In the genomic region with DNA sequence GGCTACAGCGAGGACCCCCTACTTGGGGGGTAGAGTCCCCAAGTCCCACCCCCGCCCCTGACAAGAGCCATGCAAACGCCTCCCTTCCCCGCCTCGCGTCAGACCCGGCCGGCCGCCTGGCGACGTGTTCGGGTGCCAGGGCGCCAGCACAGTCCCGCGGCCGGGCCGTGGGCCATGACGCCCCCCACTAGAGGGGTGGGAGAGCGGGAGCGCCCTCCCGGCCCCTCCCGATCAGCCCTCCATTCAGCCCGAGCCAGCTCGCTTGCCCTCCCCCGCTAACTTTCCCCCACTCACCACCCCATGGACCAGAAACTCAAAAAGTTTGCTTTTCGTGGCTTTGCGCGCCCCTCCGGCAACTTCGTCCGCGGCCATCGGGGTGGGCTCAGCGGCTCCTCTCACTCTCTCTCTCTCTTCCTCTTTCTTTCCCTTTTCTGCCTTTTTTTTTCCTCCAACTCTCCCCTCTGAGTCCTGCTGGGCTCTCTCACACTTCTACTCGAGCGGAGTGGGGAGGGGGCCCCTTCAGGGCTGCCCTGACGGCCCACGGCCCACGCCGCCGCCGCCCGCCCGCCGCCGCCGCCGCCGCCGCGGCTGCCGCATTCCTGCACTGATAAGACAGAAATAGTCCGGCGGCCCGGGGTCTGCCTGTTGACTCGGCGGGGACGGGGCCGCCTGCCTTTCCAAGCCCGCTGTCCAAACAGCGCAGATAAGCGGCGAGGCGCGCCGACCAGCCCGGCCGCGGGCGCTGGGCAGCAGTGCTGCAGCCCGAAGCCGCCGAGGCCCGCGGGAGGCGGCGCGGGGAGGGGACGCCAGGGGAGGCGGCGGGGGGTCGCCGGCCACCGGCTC, we compare ENCODE assay signal across 8 cellular contexts. TPM values are rescaled to one million over a fixed set of nuclear protein-coding genes. Genes with fewer than 3 reads are reported as not detected.
DNase-seq lines count a peak whose midpoint lies in the region; ATAC-seq and TF ChIP-seq lines count a peak whose summit lies in the region.

A gene (minus strand): TSS at position 504 of the 843 bp plus-strand sequence. CDS start 132 bp downstream, at position 372.

- intact Hi-C loops in A673 (cut with micrococcal nuclease; ENCODE audit: unreplicated experiment), result loop anchor here (2.0 kb wide), 1 partner anchor 54 kb away; no protein-coding TSS in a partner anchor

- POLR2A ChIA-PET in A673 (lab: Charles Lee; ENCODE audit: low non-redundant PET), result no interaction called here

- H3K36me3 ChIP-seq in A673 (ENCODE audit: insufficient read depth, low read length, poor library complexity, severe bottlenecking), result no peaks in the 10 kb centered on the region
- no peaks in the 10 kb centered on the region for H3K36me3 ChIP-seq in H7 (replicated peaks; ENCODE audit: control insufficient read depth, insufficient read depth, low read length)

- BruUV-seq in A673 (replicated peaks; lab: Mats Ljungman, UMichigan), result no TSS peak

- peak; percentile 60 for ATAC-seq in left lobe of liver
- no peak for ATAC-seq in GM18858 (IDR thresholded peaks at IDR 0.05; ENCODE audit: unreplicated experiment)
- ATAC-seq in HG03045 (IDR thresholded peaks at IDR 0.05; ENCODE audit: unreplicated experiment), result no peak

- H3K4me3 ChIP-seq in A673 (ENCODE audit: low read depth, low read length, poor library complexity, severe bottlenecking) (peak within 1 kb of the TSS; percentile 68), H7 (ENCODE audit: insufficient read depth, low read depth, low read length) (peak within 1 kb of the TSS; percentile 45)

- H3K27me3 ChIP-seq in A673 (replicated peaks; ENCODE audit: insufficient read depth, low read depth, low read length, poor library complexity) (no peaks in the 10 kb centered on the region), H7 (ENCODE audit: control insufficient read depth, insufficient read depth, low read length) (peaks cover 66% of the 10 kb centered on the region)

- no peaks in the 10 kb centered on the region for H3K9me3 ChIP-seq in A673 (ENCODE audit: low read depth, low read length, poor library complexity, severe bottlenecking)

- H3K4me1 ChIP-seq in A673 (ENCODE audit: insufficient read depth, low read length, poor library complexity, severe bottlenecking), result peaks cover 75% of the 10 kb centered on the region

- no peak for TF ChIP-seq CTCF in A673 (conservative IDR thresholded peaks at IDR 0.05; ENCODE audit: low read depth, low read length)

- H3K27ac ChIP-seq in A673 (ENCODE audit: low read depth, low read length, poor library complexity, severe bottlenecking), result peak within 1 kb of the TSS; percentile 80

- CTCF ChIA-PET in A673 (lab: Charles Lee), result no interaction called here

- DNase-seq in A673 (ENCODE audit: low spot score), result peak; percentile 85
- peak; percentile 92 for DNase-seq in H7
- DNase-seq in SW480 (ENCODE audit: low spot score), result peak; percentile 37
- DNase-seq in dermis blood vessel endothelial cell, result peak; percentile 62
- DNase-seq in left lobe of liver (ENCODE audit: low spot score), result peak; percentile 64
- peak; percentile 31 for DNase-seq in stimulated activated CD4-positive, alpha-beta T cell treated with anti-CD3 and anti-CD28 coated beads, Interleukin-4, amount 100 ng/mL, for 24 hours

RNA-seq across cellular contexts. Expression of the gene that starts here (rescaled TPM):
- total RNA-seq in A673 (2021) (44.8 and 52.1 TPM in 2 replicates), dermis blood vessel endothelial cell (0.85 and 2.0 TPM in 2 replicates), left lobe of liver (2.2 TPM)
- total RNA-seq in H7 (2014; rRNA removed; shearing (Covaris generic)), result 7.2 and 23.6 TPM in 2 replicates

Comparison
In these comparisons a context has a peak if more than half of its experiments do, and no peak if none do; other contexts are left out.
1. DNase-seq: peak in every context shown above with its lines; median percentile 92 in H7; 85 in A673; 64 in left lobe of liver; 62 in dermis blood vessel endothelial cell; 37 in SW480; 31 in stimulated activated CD4-positive, alpha-beta T cell treated with anti-CD3 and anti-CD28 coated beads, Interleukin-4, amount 100 ng/mL, for 24 hours.